In the genomic region with DNA sequence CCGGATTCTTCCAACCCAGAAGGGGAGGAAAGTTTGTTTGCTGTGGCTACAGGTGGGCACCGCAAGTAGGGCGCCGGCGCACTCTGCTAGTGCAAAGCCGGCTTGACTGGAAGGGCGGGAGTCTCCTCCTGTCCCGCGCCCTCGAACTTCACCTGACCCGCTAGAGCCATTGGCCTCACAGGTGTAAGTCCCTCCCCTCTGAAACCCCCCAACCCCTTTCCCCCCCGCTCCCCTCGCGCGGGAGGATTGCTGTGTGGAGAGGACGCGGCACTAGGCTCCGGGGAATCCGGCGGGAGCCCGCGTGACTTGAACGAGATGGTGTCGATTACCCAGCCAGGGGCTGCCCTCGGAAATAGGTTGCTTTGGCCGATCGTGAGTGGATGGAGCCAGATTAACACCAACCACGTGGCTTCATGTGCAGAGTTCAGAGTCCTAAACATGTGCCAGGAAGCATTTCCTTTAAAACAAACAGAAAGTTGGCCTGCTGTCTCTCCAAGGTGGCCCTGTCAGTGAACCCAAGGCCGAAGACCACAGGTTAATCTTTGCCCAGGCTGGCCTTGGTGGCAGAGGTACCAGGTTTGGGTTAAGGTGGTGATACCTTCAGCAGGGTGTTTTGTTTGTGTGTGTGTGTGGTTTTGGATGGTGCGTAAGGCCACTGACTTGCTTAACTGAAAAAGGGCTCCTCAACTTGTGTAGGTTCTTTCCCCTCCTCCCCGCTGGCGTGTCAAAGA, we compare ENCODE assay signal across 8 cellular contexts. TPM values are rescaled to one million over a fixed set of nuclear protein-coding genes. Genes with fewer than 3 reads are reported as not detected.
DNase-seq lines count a peak whose midpoint lies in the region; TF ChIP-seq lines count a peak whose summit lies in the region.

No MANE protein-coding gene starts in this region.

- peak overlapping the region; percentile 84 to 85 for H3K27ac ChIP-seq in breast epithelium
- H3K27ac ChIP-seq in KOPT-K1 (ENCODE audit: low read depth, low read length, poor library complexity, severe bottlenecking), result peak overlapping the region; percentile 92
- H3K27ac ChIP-seq in cardiac muscle cell, result no peak overlapping the region

- H3K27ac Mint-ChIP-seq in MCF 10A (ENCODE audit: low read depth, unreplicated experiment), result no peak overlapping the region

- no TSS peak for BruUV-seq in MCF 10A (replicated peaks; lab: Mats Ljungman, UMichigan)

- TF ChIP-seq POLR2A in breast epithelium (IDR thresholded peaks at IDR 0.05), result no peak

- H3K9me3 ChIP-seq in breast epithelium, result no peaks in the 10 kb centered on the region
- H3K9me3 ChIP-seq in KOPT-K1 (ENCODE audit: insufficient read depth, low read length, poor library complexity, severe bottlenecking), result no peaks in the 10 kb centered on the region
- H3K9me3 ChIP-seq in cardiac muscle cell (ENCODE audit: low read depth), result no peaks in the 10 kb centered on the region

- H3K27me3 Mint-ChIP-seq in MCF 10A (ENCODE audit: insufficient read depth, unreplicated experiment), result peaks cover 50% of the 10 kb centered on the region

- H3K27me3 ChIP-seq in breast epithelium (no peaks in the 10 kb centered on the region), cardiac muscle cell (peaks cover 5% of the 10 kb centered on the region)

- H3K4me1 Mint-ChIP-seq in MCF 10A (ENCODE audit: insufficient read depth, unreplicated experiment), result no peaks in the 10 kb centered on the region

- H3K4me3 Mint-ChIP-seq in MCF 10A (ENCODE audit: unreplicated experiment), result no peak overlapping the region

- TF ChIP-seq CTCF in breast epithelium (IDR thresholded peaks at IDR 0.05), result no peak
- no peak for TF ChIP-seq CTCF in MCF 10A (IDR thresholded peaks at IDR 0.05; ENCODE audit: unreplicated experiment)
- no peak for TF ChIP-seq CTCF in cardiac muscle cell (IDR thresholded peaks at IDR 0.05; ENCODE audit: low read depth, low read length)
- no peak for TF ChIP-seq CTCF in retinal pigment epithelial cell (conservative IDR thresholded peaks at IDR 0.05; ENCODE audit: low read depth, low read length)

- POLR2A ChIA-PET in MCF 10A (lab: Yijun Ruan, JAX), result no interaction called here

- H3K36me3 ChIP-seq in breast epithelium (no peaks in the 10 kb centered on the region), KOPT-K1 (ENCODE audit: insufficient read depth, low read length) (no peaks in the 10 kb centered on the region), cardiac muscle cell (no peaks in the 10 kb centered on the region)

- H3K36me3 Mint-ChIP-seq in MCF 10A (ENCODE audit: insufficient read depth, unreplicated experiment), result peaks cover 4% of the 10 kb centered on the region

- H3K9me3 Mint-ChIP-seq in MCF 10A (ENCODE audit: unreplicated experiment), result no peaks in the 10 kb centered on the region

- peak; percentile 27 to 61 for DNase-seq in breast epithelium (ENCODE audit: low spot score in 2 of 2)
- DNase-seq in MCF 10A (ENCODE audit: unreplicated experiment), result no peak
- DNase-seq in activated T-cell treated with anti-CD3 and anti-CD28 coated beads for 1 hour (ENCODE audit: low read depth), result peak; percentile 47
- peak in 1 of 2 donors; percentile 67 for DNase-seq in cardiac muscle cell (ENCODE audit: low read depth in 1 of 2, low spot score in 1 of 2)
- no peak for DNase-seq in retinal pigment epithelial cell (ENCODE audit: low read depth)
- no peak for DNase-seq in OCI-M2 (lab: John Stamatoyannopoulos, UW; ENCODE audit: unreplicated experiment)
- DNase-seq in NOMO-1 treated with DMSO at 0.1 percent for 48 hours (lab: John Stamatoyannopoulos, UW; ENCODE audit: unreplicated experiment), result no peak

- intact Hi-C loops in breast epithelium (cut with DNase I; ENCODE audit: low total_unique reads) (no loop called here), MCF 10A (cut with micrococcal nuclease) (loop anchor here (1.0 kb wide), 2 partner anchors 140 to 179 kb away; no protein-coding TSS in a partner anchor)

- H3K4me1 ChIP-seq in breast epithelium, result no peaks in the 10 kb centered on the region
- H3K4me1 ChIP-seq in cardiac muscle cell (ENCODE audit: low read depth), result no peaks in the 10 kb centered on the region

- H3K4me3 ChIP-seq in breast epithelium (peak overlapping the region; percentile 66 to 84 (median 74)), cardiac muscle cell (peak overlapping the region; percentile 91), retinal pigment epithelial cell (ENCODE audit: low read length) (peak overlapping the region; percentile 56)

- CTCF ChIA-PET in MCF 10A (lab: Yijun Ruan, JAX), result interaction anchor here (0.5 to 2.7 kb wide), 13 partner anchors 10 to 209 kb away, joined by 3 to 18 read pairs (median 3); no protein-coding TSS in a partner anchor

RNA-seq across cellular contexts. Expression of a gene that starts 1.0 kb away (rescaled TPM):
- 10 to 100 TPM; 31.7 to 70.2 (median 44.6) TPM for total RNA-seq in breast epithelium
- total RNA-seq in MCF 10A (2022), result 0.93 and 1.5 TPM in 2 replicates
- 8.7 and 10.8 TPM in 2 replicates for total RNA-seq in cardiac muscle cell
- polyA plus RNA-seq in cardiac muscle cell, result 4.1 and 5.6 TPM in 2 replicates

Comparison
In these comparisons a context has a peak if more than half of its experiments do, and no peak if none do; other contexts are left out.
1. DNase-seq: peak in breast epithelium (2 of 2) and activated T-cell treated with anti-CD3 and anti-CD28 coated beads for 1 hour (single experiment); none in MCF 10A (single experiment), retinal pigment epithelial cell (single experiment), OCI-M2 (single experiment) and NOMO-1 treated with DMSO at 0.1 percent for 48 hours (single experiment).
2. Peak in every context shown above with its lines, with median percentiles within 50 percentile points of each other: H3K4me3 ChIP-seq.